In genomic region chr20:32820698-32821378, GRCh38 we compare ENCODE assay signal across 8 cellular contexts. TPM values are rescaled to one million over a fixed set of nuclear protein-coding genes. Genes with fewer than 3 reads are reported as not detected.
DNase-seq lines count a peak whose midpoint lies in the region; ATAC-seq and TF ChIP-seq lines count a peak whose summit lies in the region.

No MANE protein-coding gene starts in this region.

- no peaks in the 10 kb centered on the region for H3K36me3 Mint-ChIP-seq in osteocyte (ENCODE audit: unreplicated experiment)

- ATAC-seq in HG02840 (IDR thresholded peaks at IDR 0.05; ENCODE audit: low FRiP score, unreplicated experiment) = no peak

- H3K4me3 Mint-ChIP-seq in osteocyte (ENCODE audit: unreplicated experiment) = peak overlapping the region; percentile 89

- DNase-seq in Peyer's patch = no peak
- DNase-seq in epithelial cell of esophagus (ENCODE audit: low read depth) = no peak
- DNase-seq in osteocyte (ENCODE audit: extremely low spot score, unreplicated experiment) = no peak
- no peak for DNase-seq in G401 (ENCODE audit: low spot score)
- DNase-seq in NCI-H2196 treated with DMSO at 0.1 percent for 48 hours (lab: John Stamatoyannopoulos, UW; ENCODE audit: unreplicated experiment) = no peak
- no peak for DNase-seq in cerebellar nuclear complex (lab: John Stamatoyannopoulos, UW)

- no peaks in the 10 kb centered on the region for H3K27me3 ChIP-seq in Peyer's patch

- TF ChIP-seq POLR2A in Peyer's patch (IDR thresholded peaks at IDR 0.05) = no peak

- no peaks in the 10 kb centered on the region for H3K36me3 ChIP-seq in ES-I3 (ENCODE audit: insufficient read depth, low read length)
- peaks cover 0 to 1% (median 0%) of the 10 kb centered on the region in 3 donors for H3K36me3 ChIP-seq in Peyer's patch

- H3K4me3 ChIP-seq in Peyer's patch (peak overlapping the region; percentile 70 to 96 (median 86)), epithelial cell of esophagus (ENCODE audit: low read length) (peak overlapping the region; percentile 79)

- H3K4me1 ChIP-seq in ES-I3 (ENCODE audit: insufficient read depth, low read length) (peaks cover 19% of the 10 kb centered on the region), Peyer's patch (peaks cover 0 to 32% (median 3%) of the 10 kb centered on the region in 4 donors)

- no peaks in the 10 kb centered on the region for H3K9me3 Mint-ChIP-seq in osteocyte (ENCODE audit: unreplicated experiment)

- peaks cover 40% of the 10 kb centered on the region for H3K4me1 Mint-ChIP-seq in osteocyte (ENCODE audit: unreplicated experiment)

- H3K9ac ChIP-seq in ES-I3 (ENCODE audit: low read depth, low read length) = peak overlapping the region; percentile 79

- H3K27ac Mint-ChIP-seq in osteocyte (ENCODE audit: unreplicated experiment) = peak overlapping the region; percentile 92

- TF ChIP-seq CTCF in Peyer's patch (IDR thresholded peaks at IDR 0.05) (no peak), epithelial cell of esophagus (IDR thresholded peaks at IDR 0.05; ENCODE audit: insufficient read depth, low read depth, low read length, missing control alignments) (no peak), osteocyte (IDR thresholded peaks at IDR 0.05) (no peak)

- H3K27ac ChIP-seq in Peyer's patch = peak overlapping the region; percentile 93 to 97 (median 95)

- H3K9me3 ChIP-seq in ES-I3 (ENCODE audit: control insufficient read depth, insufficient read depth, low read length) (no peaks in the 10 kb centered on the region), Peyer's patch (no peaks in the 10 kb centered on the region)

- H3K27me3 Mint-ChIP-seq in osteocyte (ENCODE audit: unreplicated experiment) = no peaks in the 10 kb centered on the region

- in situ Hi-C loops in G401 (cut with HindIII; ENCODE audit: low sequenced_read_pairs) = no loop called here

RNA-seq across cellular contexts. Expression of gene MAPRE1, which starts 1.1 kb away (rescaled TPM):
- 10 to 100 TPM; 39.2 to 84.2 (median 41.9) TPM for total RNA-seq in Peyer's patch
- total RNA-seq in osteocyte = 92.8 and 94.8 TPM in 2 replicates
- 99.3 and 149 TPM in 2 replicates for total RNA-seq in G401 (2014; rRNA removed; shearing (Covaris generic))

RNA-seq across cellular contexts. Expression of gene EFCAB8, which starts 37.9 kb away (rescaled TPM):
- under 1 TPM in 1 of 4 donors, not detected in 3; 0.83 TPM for total RNA-seq in Peyer's patch
- total RNA-seq in osteocyte = 0.64 and 0.97 TPM in 2 replicates
- total RNA-seq in G401 (2014; rRNA removed; shearing (Covaris generic)) = 0.03 TPM in 1 of 2 replicates, not detected in the other

RNA-seq across cellular contexts. Expression of gene DNMT3B, which starts 58.7 kb away (rescaled TPM):
- total RNA-seq in Peyer's patch = 1 to 10 TPM in 1 of 4 donors, under 1 TPM in 3; 0.67 to 4.1 (median 0.86) TPM
- 2.9 TPM in 2 replicates for total RNA-seq in osteocyte
- total RNA-seq in G401 (2014; rRNA removed; shearing (Covaris generic)) = 23.4 and 29.1 TPM in 2 replicates
